Comparison of ENCODE assay signal across 21 cellular contexts in genomic region chr4:125306533-125306932, GRCh38.
"Had no signal": no experiment of that assay in that cellular context is flagged by ENCODE, and none has a peak within 500 bp of the region (broad histone marks: within the 10 kb centered on the region; RNA-seq: fewer than 3 reads in every experiment).

No MANE protein-coding gene starts in this region.

- H3K36me3 ChIP-seq: colonic mucosa, esophagus squamous epithelium, gastrocnemius medialis, heart right ventricle, left ventricle myocardium inferior, lower lobe of right lung had no signal

- H3K4me1 ChIP-seq: colonic mucosa, gastrocnemius medialis, heart right ventricle, left ventricle myocardium inferior, lower lobe of right lung had no signal

- H3K27me3 ChIP-seq: colonic mucosa, esophagus squamous epithelium, gastrocnemius medialis had no signal

- H3K9me3 ChIP-seq: colonic mucosa, esophagus squamous epithelium, gastrocnemius medialis, lower lobe of right lung, mucosa of descending colon had no signal

- H3K4me3 ChIP-seq: colonic mucosa, esophagus squamous epithelium, gastrocnemius medialis, heart right ventricle, left ventricle myocardium inferior, lower lobe of right lung, mucosa of descending colon had no signal

- DNase-seq: colonic mucosa; cortex of kidney; effector CD8-positive, alpha-beta T cell; effector memory CD8-positive, alpha-beta T cell; endodermal cell; erythroblast; esophagus squamous epithelium; foreskin fibroblast; foreskin melanocyte; gastrocnemius medialis; glutamatergic neuron; head of caudate nucleus; heart right ventricle; hippocampal formation; left cardiac atrium; left ventricle myocardium inferior; lower lobe of right lung; mucosa of descending colon; naive B cell had no signal

- ATAC-seq: effector memory CD8-positive, alpha-beta T cell; esophagus mucosa; gastrocnemius medialis; heart right ventricle; left cardiac atrium; lower lobe of right lung; mucosa of descending colon had no signal

- H3K27ac ChIP-seq: colonic mucosa, epithelial cell of prostate, esophagus squamous epithelium, gastrocnemius medialis, heart right ventricle, left ventricle myocardium inferior, lower lobe of right lung had no signal
